In genomic region chr3:69602112-69602511, GRCh38 we compare ENCODE assay signal across 25 cellular contexts.
DNase-seq lines count a peak whose midpoint lies in the region; ATAC-seq and TF ChIP-seq lines count a peak whose summit lies in the region.
"Had no signal": no experiment of that assay in that cellular context is flagged by ENCODE, and none has a peak within 500 bp of the region (broad histone marks: within the 10 kb centered on the region; RNA-seq: fewer than 3 reads in every experiment).

No MANE protein-coding gene starts in this region.

- H3K9me3 ChIP-seq in left ventricle myocardium inferior (replicated peaks): peaks cover 15% of the 10 kb centered on the region
- H3K9me3 ChIP-seq in A673 (ENCODE audit: low read depth, low read length, poor library complexity, severe bottlenecking): no peaks in the 10 kb centered on the region
- H3K9me3 ChIP-seq: BE2C had no signal

- POLR2A ChIA-PET in A673 (lab: Charles Lee; ENCODE audit: low non-redundant PET): no interaction called here

- peak; percentile 51 for ATAC-seq in Right ventricle myocardium superior (ENCODE audit: poor library complexity)
- peak; percentile 73 for ATAC-seq in left ventricle myocardium superior
- ATAC-seq in GM21619 (IDR thresholded peaks at IDR 0.05; ENCODE audit: unreplicated experiment): no peak
- ATAC-seq: A549, GM12878 had no signal

- no peaks in the 10 kb centered on the region for H3K27me3 ChIP-seq in left ventricle myocardium inferior (ENCODE audit: low read depth)
- H3K27me3 ChIP-seq in A673 (replicated peaks; ENCODE audit: insufficient read depth, low read depth, low read length, poor library complexity): no peaks in the 10 kb centered on the region
- H3K27me3 ChIP-seq: BE2C, BLaER1 had no signal

- BruUV-seq in A673 (replicated peaks; lab: Mats Ljungman, UMichigan): no TSS peak

- DNase-seq in Right ventricle myocardium superior (no peak), left ventricle myocardium inferior (no peak), left ventricle myocardium superior (no peak), cardiac septum (ENCODE audit: low spot score) (no peak), epithelial cell of esophagus (ENCODE audit: low read depth) (peak; percentile 6), A673 (ENCODE audit: low spot score) (no peak)
- DNase-seq: ACHN; BE2C; C1 segment of cervical spinal cord; CD4-positive, alpha-beta memory T cell; CD4-positive, CD25-positive, alpha-beta regulatory T cell; CD8-positive, alpha-beta memory T cell; COR-L47; DMS 273 treated with DMSO at 0.1 percent for 48 hours; DMS153; DMS53; DMS79; DND-41; EL; GDM1 had no signal

- H3K27ac ChIP-seq in left ventricle myocardium inferior (replicated peaks): no peak overlapping the region
- H3K27ac ChIP-seq in A673 (ENCODE audit: low read depth, low read length, poor library complexity, severe bottlenecking): no peak overlapping the region
- H3K27ac ChIP-seq: 22Rv1, A549, BLaER1 had no signal

- H3K4me3 ChIP-seq in left ventricle myocardium inferior: no peak overlapping the region
- H3K4me3 ChIP-seq in epithelial cell of esophagus (ENCODE audit: low read length): no peak overlapping the region
- no peak overlapping the region for H3K4me3 ChIP-seq in A673 (ENCODE audit: low read depth, low read length, poor library complexity, severe bottlenecking)
- H3K4me3 ChIP-seq: A549, BLaER1, GM12878 had no signal

- CTCF ChIA-PET in A673 (lab: Charles Lee): no interaction called here

- H3K4me1 ChIP-seq in left ventricle myocardium inferior (no peaks in the 10 kb centered on the region), A673 (ENCODE audit: insufficient read depth, low read length, poor library complexity, severe bottlenecking) (no peaks in the 10 kb centered on the region)
- H3K4me1 ChIP-seq: A549, BE2C, BLaER1 had no signal

- no peak for TF ChIP-seq CTCF in left ventricle myocardium inferior (IDR thresholded peaks at IDR 0.05; ENCODE audit: borderline replicate concordance)
- no peak for TF ChIP-seq CTCF in epithelial cell of esophagus (IDR thresholded peaks at IDR 0.05; ENCODE audit: insufficient read depth, low read depth, low read length, missing control alignments)
- no peak for TF ChIP-seq CTCF in A673 (conservative IDR thresholded peaks at IDR 0.05; ENCODE audit: low read depth, low read length)

- intact Hi-C loops in Right ventricle myocardium superior (cut with DNase I): no loop called here
- intact Hi-C loops in left ventricle myocardium inferior (cut with micrococcal nuclease): no loop called here
- intact Hi-C loops in left ventricle myocardium superior (cut with micrococcal nuclease): no loop called here
- intact Hi-C loops in cardiac septum (cut with DNase I): no loop called here
- intact Hi-C loops in A673 (cut with micrococcal nuclease; ENCODE audit: unreplicated experiment): no loop called here

- H3K36me3 ChIP-seq in left ventricle myocardium inferior (no peaks in the 10 kb centered on the region), A673 (ENCODE audit: insufficient read depth, low read length, poor library complexity, severe bottlenecking) (no peaks in the 10 kb centered on the region)
- H3K36me3 ChIP-seq: BE2C, BLaER1 had no signal
